8 cellular contexts compared by ENCODE assay signal in genomic region chr5:126446498-126447224, GRCh38. TPM values are rescaled to one million over a fixed set of nuclear protein-coding genes. Genes with fewer than 3 reads are reported as not detected.
DNase-seq lines count a peak whose midpoint lies in the region; ATAC-seq and TF ChIP-seq lines count a peak whose summit lies in the region.

No MANE protein-coding gene starts in this region.

- peak overlapping the region; percentile 55 for H3K4me3 Mint-ChIP-seq in stimulated activated naive CD8-positive, alpha-beta T cell treated with anti-CD3 and anti-CD28 coated beads, Interleukin-15, Interleukin-2, amounts not matched to agents 100 ng/mL and 50 ng/mL, for 24 hours

- H3K9me3 ChIP-seq in psoas muscle: no peaks in the 10 kb centered on the region

- no peak overlapping the region for H3K27ac ChIP-seq in psoas muscle

- ATAC-seq in GM21619 (IDR thresholded peaks at IDR 0.05; ENCODE audit: unreplicated experiment): peak; percentile 24
- peak; percentile 77 for ATAC-seq in SK-N-SH treated with all-trans-retinoic acid at 6 μM for 48 hours
- ATAC-seq in HG03045 (IDR thresholded peaks at IDR 0.05; ENCODE audit: unreplicated experiment): no peak
- ATAC-seq in psoas muscle: no peak

- WGBS in psoas muscle, 3 donors: 87 to 91% (median 89%) methylated on average over 9 of the region's 9 CpGs

- H3K4me3 ChIP-seq in fibroblast of mammary gland (ENCODE audit: control insufficient read depth, low read depth, low read length): no peak overlapping the region
- H3K4me3 ChIP-seq in psoas muscle: no peak overlapping the region

- H3K27me3 ChIP-seq in psoas muscle (ENCODE audit: insufficient read depth in 3 of 3, low read length in 2 of 3): no peaks in the 10 kb centered on the region

- peak overlapping the region; percentile 36 for H3K27ac Mint-ChIP-seq in stimulated activated naive CD8-positive, alpha-beta T cell treated with anti-CD3 and anti-CD28 coated beads, Interleukin-15, Interleukin-2, amounts not matched to agents 100 ng/mL and 50 ng/mL, for 24 hours

- no peaks in the 10 kb centered on the region for H3K27me3 Mint-ChIP-seq in stimulated activated naive CD8-positive, alpha-beta T cell treated with anti-CD3 and anti-CD28 coated beads, Interleukin-15, Interleukin-2, amounts not matched to agents 100 ng/mL and 50 ng/mL, for 24 hours

- H3K4me1 Mint-ChIP-seq in stimulated activated naive CD8-positive, alpha-beta T cell treated with anti-CD3 and anti-CD28 coated beads, Interleukin-15, Interleukin-2, amounts not matched to agents 100 ng/mL and 50 ng/mL, for 24 hours (ENCODE audit: low read depth): peaks cover 83% of the 10 kb centered on the region

- TF ChIP-seq CTCF in fibroblast of mammary gland (conservative IDR thresholded peaks at IDR 0.05; ENCODE audit: control insufficient read depth, insufficient read depth, low read depth, low read length): no peak
- TF ChIP-seq CTCF in psoas muscle (IDR thresholded peaks at IDR 0.05): no peak

- intact Hi-C loops in psoas muscle (cut with DNase I): no loop called here

- DNase-seq in AG08396 (ENCODE audit: low spot score) (peak; percentile 46), fibroblast of mammary gland (ENCODE audit: low read depth) (peak; percentile 63), SKM-1 (lab: John Stamatoyannopoulos, UW; ENCODE audit: unreplicated experiment) (no peak), psoas muscle (no peak)

- peaks cover 14% of the 10 kb centered on the region for H3K36me3 Mint-ChIP-seq in stimulated activated naive CD8-positive, alpha-beta T cell treated with anti-CD3 and anti-CD28 coated beads, Interleukin-15, Interleukin-2, amounts not matched to agents 100 ng/mL and 50 ng/mL, for 24 hours (ENCODE audit: low read depth)

- no peaks in the 10 kb centered on the region for H3K9me3 Mint-ChIP-seq in stimulated activated naive CD8-positive, alpha-beta T cell treated with anti-CD3 and anti-CD28 coated beads, Interleukin-15, Interleukin-2, amounts not matched to agents 100 ng/mL and 50 ng/mL, for 24 hours

- no peaks in the 10 kb centered on the region for H3K36me3 ChIP-seq in psoas muscle (ENCODE audit: insufficient read depth in 1 of 2, low read depth in 1 of 2)

- H3K4me1 ChIP-seq in psoas muscle: no peaks in the 10 kb centered on the region

TF ChIP-seq in SK-N-SH treated with all-trans-retinoic acid at 6 μM for 48 hours, 23 proteins besides CTCF, POLR2A, EP300 and RAD21:
- TF ChIP-seq CSDC2 (CRISPR knock-in tag; IDR thresholded peaks at IDR 0.05) (no peak), RARB (CRISPR knock-in tag; IDR thresholded peaks at IDR 0.05) (no peak), ARNTL (CRISPR knock-in tag; IDR thresholded peaks at IDR 0.05; ENCODE audit: borderline replicate concordance, low read depth) (no peak), ZFP3 (CRISPR knock-in tag; IDR thresholded peaks at IDR 0.05) (no peak), BACH2 (CRISPR knock-in tag; IDR thresholded peaks at IDR 0.05; ENCODE audit: borderline replicate concordance) (no peak), OSR1 (CRISPR knock-in tag; IDR thresholded peaks at IDR 0.05) (no peak), ZNF8 (CRISPR knock-in tag; IDR thresholded peaks at IDR 0.05) (no peak), POU6F1 (CRISPR knock-in tag; IDR thresholded peaks at IDR 0.05; ENCODE audit: borderline replicate concordance, low read depth) (no peak)

RNA-seq across cellular contexts. Expression of gene GRAMD2B, which starts 23.5 kb away (rescaled TPM):
- 1 to 10 TPM; 2.8 to 8.0 (median 5.4) TPM for total RNA-seq in psoas muscle
- polyA plus RNA-seq in psoas muscle: 1 to 10 TPM; 1.3 to 3.8 (median 1.9) TPM

Comparison
In these comparisons a context has a peak if more than half of its experiments do, and no peak if none do; other contexts are left out.
1. DNase-seq: peak in AG08396 (single experiment) and fibroblast of mammary gland (single experiment); none in SKM-1 (single experiment) and psoas muscle (0 of 2).
2. ATAC-seq: peak in GM21619 (single experiment) and SK-N-SH treated with all-trans-retinoic acid at 6 μM for 48 hours (single experiment); none in HG03045 (single experiment) and psoas muscle (0 of 4).